Comparison of ENCODE assay signal across 30 cellular contexts in genomic region chr3:38622336-38622735, GRCh38. TPM values are rescaled to one million over a fixed set of nuclear protein-coding genes. Genes with fewer than 3 reads are reported as not detected.
DNase-seq lines count a peak whose midpoint lies in the region; ATAC-seq lines count a peak whose summit lies in the region.
"Had no signal": no experiment of that assay in that cellular context is flagged by ENCODE, and none has a peak within 500 bp of the region (broad histone marks: within the 10 kb centered on the region; RNA-seq: fewer than 3 reads in every experiment).

No MANE protein-coding gene starts in this region.

- H3K27ac ChIP-seq in neuronal stem cell (replicated peaks; ENCODE audit: low read length) = no peak overlapping the region
- H3K27ac ChIP-seq: 22Rv1; A549; BLaER1; BLaER1 treated with 17β-estradiol and CSF1 and Interleukin-3, amounts not matched to agents 10 nM and 100 nM; C4-2B had no signal

- no peak overlapping the region for H4K8ac ChIP-seq in neuronal stem cell (ENCODE audit: low read depth, low read length)

- ATAC-seq in Right ventricle myocardium inferior = no peak
- ATAC-seq in left ventricle myocardium superior = no peak
- ATAC-seq: CD8-positive, alpha-beta T cell had no signal

- no peak overlapping the region for H2AK5ac ChIP-seq in neuronal stem cell (ENCODE audit: low read depth, low read length)

- H3K4ac ChIP-seq in neuronal stem cell (ENCODE audit: low read length) = no peak overlapping the region

- no peaks in the 10 kb centered on the region for H3K36me3 ChIP-seq in neuronal stem cell (replicated peaks in 1 of 2; ENCODE audit: control insufficient read depth in 2 of 2, insufficient read depth in 2 of 2, low read length in 2 of 2)
- H3K36me3 ChIP-seq: BE2C; BLaER1; BLaER1 treated with 17β-estradiol and CSF1 and Interleukin-3, amounts not matched to agents 10 nM and 100 nM had no signal

- H3K9me3 ChIP-seq in neuronal stem cell (replicated peaks in 1 of 2; ENCODE audit: control insufficient read depth in 2 of 2, insufficient read depth in 1 of 2, low read depth in 1 of 2, low read length in 2 of 2) = no peaks in the 10 kb centered on the region
- H3K9me3 ChIP-seq: A549; BE2C; BLaER1; BLaER1 treated with 17β-estradiol and CSF1 and Interleukin-3, amounts not matched to agents 10 nM and 100 nM; Caco-2 had no signal

- no peak overlapping the region for H3K4me3 ChIP-seq in neuronal stem cell (ENCODE audit: low read length in 2 of 2)
- H3K4me3 ChIP-seq: A549; BLaER1; BLaER1 treated with 17β-estradiol and CSF1 and Interleukin-3, amounts not matched to agents 10 nM and 100 nM had no signal

- H3K9ac ChIP-seq in neuronal stem cell (ENCODE audit: low read depth, low read length, poor library complexity) = peak overlapping the region; percentile 35
- H3K9ac ChIP-seq: BLaER1; BLaER1 treated with 17β-estradiol and CSF1 and Interleukin-3, amounts not matched to agents 10 nM and 100 nM had no signal

- H3K4me1 ChIP-seq in neuronal stem cell (ENCODE audit: control insufficient read depth in 2 of 2, insufficient read depth in 1 of 2, low read depth in 1 of 2, low read length in 2 of 2) = peaks cover 0 to 4% of the 10 kb centered on the region in 2 donors
- H3K4me1 ChIP-seq: A549; BE2C; BLaER1; BLaER1 treated with 17β-estradiol and CSF1 and Interleukin-3, amounts not matched to agents 10 nM and 100 nM; Caco-2 had no signal

- H3K18ac ChIP-seq in neuronal stem cell (ENCODE audit: low read length) = peak overlapping the region; percentile 55

- H2BK12ac ChIP-seq in neuronal stem cell (ENCODE audit: low read length) = no peak overlapping the region

- no peak overlapping the region for H4K91ac ChIP-seq in neuronal stem cell (ENCODE audit: low read depth, low read length, poor library complexity)

- no peak overlapping the region for H2BK15ac ChIP-seq in neuronal stem cell (ENCODE audit: low read length)

- H3K79me1 ChIP-seq in neuronal stem cell (ENCODE audit: low read depth, low read length) = no peaks in the 10 kb centered on the region

- no peak overlapping the region for H2BK5ac ChIP-seq in neuronal stem cell (ENCODE audit: low read length)

- peaks cover 0 to 40% (median 0%) of the 10 kb centered on the region in 3 experiments for H3K27me3 ChIP-seq in neuronal stem cell (ENCODE audit: control insufficient read depth in 3 of 3, insufficient read depth in 3 of 3, low read depth in 1 of 3, low read length in 3 of 3)
- H3K27me3 ChIP-seq: BE2C; BLaER1; BLaER1 treated with 17β-estradiol and CSF1 and Interleukin-3, amounts not matched to agents 10 nM and 100 nM had no signal

- intact Hi-C loops in Right ventricle myocardium inferior (cut with DNase I) = no loop called here
- intact Hi-C loops in left ventricle myocardium superior (cut with micrococcal nuclease) = no loop called here

- no peak overlapping the region for H3K14ac ChIP-seq in neuronal stem cell (ENCODE audit: low read length)

- DNase-seq in Right ventricle myocardium inferior (ENCODE audit: missing footprints) (peak; percentile 40), left ventricle myocardium superior (no peak), neuronal stem cell (ENCODE audit: low spot score) (no peak), NCI-H2227 treated with DMSO at 0.1 percent for 48 hours (lab: John Stamatoyannopoulos, UW) (no peak)
- DNase-seq: 8988T; ACHN; AML-193; BE2C; C1 segment of cervical spinal cord; Caco-2; Calu3; CD4-positive, alpha-beta memory T cell; CD4-positive, alpha-beta T cell; CD4-positive, CD25-positive, alpha-beta regulatory T cell; CD8-positive, alpha-beta memory T cell; CD8-positive, alpha-beta T cell; COR-L47; DMS 273 treated with DMSO at 0.1 percent for 48 hours; DMS153; DMS53; DMS79; DMS79 treated with DMSO at 0.1 percent for 48 hours; DND-41; EL had no signal

- H2BK120ac ChIP-seq in neuronal stem cell (ENCODE audit: low read depth, low read length) = no peak overlapping the region

- H2AFZ ChIP-seq in neuronal stem cell (ENCODE audit: low read length) = no peak overlapping the region

- WGBS in neuronal stem cell (ENCODE audit: extremely low coverage in 2 of 2, insufficient read length in 2 of 2, insufficient replicate concordance in 1 of 2), 2 donors = no CpG with 5 or more reads among the region's 10 CpGs

- no peak overlapping the region for H3K4me2 ChIP-seq in neuronal stem cell (ENCODE audit: insufficient read depth, low read length, poor library complexity, severe bottlenecking)
- H3K4me2 ChIP-seq: A549; BLaER1; BLaER1 treated with 17β-estradiol and CSF1 and Interleukin-3, amounts not matched to agents 10 nM and 100 nM had no signal

- peak overlapping the region; percentile 38 for H3K23ac ChIP-seq in neuronal stem cell (ENCODE audit: low read depth, low read length, poor library complexity)

RNA-seq across cellular contexts. Expression of gene SCN5A, which starts 27.2 kb away (rescaled TPM):
- 163 TPM for total RNA-seq in Right ventricle myocardium inferior
- total RNA-seq in left ventricle myocardium superior = 133 TPM
- polyA plus RNA-seq in neuronal stem cell (2013, experiment 1 of 2) = 1.3 TPM
- 1.5 TPM for polyA plus RNA-seq in neuronal stem cell (2013, experiment 2 of 2)
- total RNA-seq: CD4-positive, CD25-positive, alpha-beta regulatory T cell had no signal
- polyA plus RNA-seq: CD14-positive monocyte; CD4-positive, alpha-beta memory T cell; CD4-positive, CD25-positive, alpha-beta regulatory T cell; CD8-positive, alpha-beta memory T cell had no signal
